25 cellular contexts compared by ENCODE assay signal in genomic region chr14:92356677-92357076, GRCh38. TPM values are rescaled to one million over a fixed set of nuclear protein-coding genes. Genes with fewer than 3 reads are reported as not detected.
DNase-seq lines count a peak whose midpoint lies in the region; ATAC-seq, FAIRE-seq and TF ChIP-seq lines count a peak whose summit lies in the region.
"Had no signal": no experiment of that assay in that cellular context is flagged by ENCODE, and none has a peak within 500 bp of the region (broad histone marks: within the 10 kb centered on the region; RNA-seq: fewer than 3 reads in every experiment).

No MANE protein-coding gene starts in this region.

- H4K20me1 ChIP-seq in HepG2 (ENCODE audit: insufficient read depth, low read length) (no peaks in the 10 kb centered on the region; the same call in 1 of the 2 replicates), OCI-LY3 (ENCODE audit: insufficient read depth, low read length) (no peaks in the 10 kb centered on the region)
- H4K20me1 ChIP-seq: BLaER1 had no signal

- DNase-seq in HepG2 (ENCODE audit: low spot score) (no peak), right lobe of liver (no peak), germinal center (ENCODE audit: low spot score) (peak; percentile 17), mesenteric fat pad (ENCODE audit: low spot score) (no peak), NCI-H1417 treated with DMSO at 0.1 percent for 48 hours (lab: John Stamatoyannopoulos, UW) (no peak), NCI-H1694 treated with DMSO at 0.1 percent for 48 hours (lab: John Stamatoyannopoulos, UW) (no peak)
- DNase-seq: Caco-2; CD4-positive, CD25-positive, alpha-beta regulatory T cell; CD8-positive, alpha-beta T cell; DMS153; DND-41; EL; GDM1; GOT3; HFFc6 had no signal

- H3K27me3 ChIP-seq in HepG2 (ENCODE audit: control insufficient read depth in 1 of 2, insufficient read depth in 2 of 2, low read length in 2 of 2): peaks cover 4 to 63% of the 10 kb centered on the region in 2 experiments; a peak in 4 of 5 replicates
- no peaks in the 10 kb centered on the region for H3K27me3 ChIP-seq in right lobe of liver
- no peaks in the 10 kb centered on the region for H3K27me3 ChIP-seq in OCI-LY3 (ENCODE audit: low read depth, low read length)
- H3K27me3 ChIP-seq: BLaER1 had no signal

- BruUV-seq in HepG2 (replicated peaks; lab: Mats Ljungman, UMichigan): no TSS peak

- WGBS in HepG2 (ENCODE audit: low lambda C conversion rate): no CpG with 5 or more reads among the region's 3 CpGs
- WGBS in right lobe of liver (ENCODE audit: insufficient coverage, low coverage, low lambda C conversion rate, missing lambda C conversion rate): 32% methylated on average over 3 of the region's 3 CpGs

- TF ChIP-seq CTCF in HepG2 (CRISPR knock-in tag; IDR thresholded peaks at IDR 0.05): no peak
- no peak for TF ChIP-seq CTCF in right lobe of liver (IDR thresholded peaks at IDR 0.05)
- no peak for TF ChIP-seq CTCF in OCI-LY3 (IDR thresholded peaks at IDR 0.05; ENCODE audit: low read depth, low read length)

- no peaks in the 10 kb centered on the region for H3K9me3 ChIP-seq in HepG2 (ENCODE audit: low read length)
- H3K9me3 ChIP-seq in right lobe of liver: no peaks in the 10 kb centered on the region
- H3K9me3 ChIP-seq in OCI-LY3 (ENCODE audit: insufficient read depth, low read length): no peaks in the 10 kb centered on the region
- H3K9me3 ChIP-seq: BLaER1, Caco-2, HAP-1 had no signal

- POLR2A ChIA-PET in HepG2 (lab: Yijun Ruan, JAX): no interaction called here

- H3K4me3 ChIP-seq in HepG2 (replicated peaks in 1 of 3; ENCODE audit: insufficient read depth in 1 of 3, low read depth in 2 of 3, low read length in 3 of 3) (no peak overlapping the region), right lobe of liver (no peak overlapping the region), OCI-LY3 (ENCODE audit: low read length) (no peak overlapping the region)
- H3K4me3 ChIP-seq: BLaER1, HAP-1 had no signal

- ATAC-seq in HepG2 (no peak), right lobe of liver (no peak)
- ATAC-seq: CD8-positive, alpha-beta T cell had no signal

- FAIRE-seq in HepG2 (lab: Jason Lieb, UNC): no peak
- FAIRE-seq: A204.1, GM12892, H54 had no signal

- TF ChIP-seq EP300 in HepG2 (IDR thresholded peaks at IDR 0.05; ENCODE audit: low read depth in 2 of 2, low read length in 2 of 2) (no peak), HepG2 (CRISPR knock-in tag; IDR thresholded peaks at IDR 0.05; ENCODE audit: borderline replicate concordance) (no peak)

- intact Hi-C loops in HepG2 (cut with micrococcal nuclease; ENCODE audit: unreplicated experiment): no loop called here
- intact Hi-C loops in right lobe of liver (cut with DNase I): no loop called here

- H3K79me2 ChIP-seq in HepG2 (ENCODE audit: insufficient read depth, low read length) (no peaks in the 10 kb centered on the region), OCI-LY3 (ENCODE audit: low read length) (no peaks in the 10 kb centered on the region)

- TF ChIP-seq POLR2A in HepG2 (IDR thresholded peaks at IDR 0.05; ENCODE audit: insufficient read depth in 1 of 2, low read depth in 2 of 2, low read length in 2 of 2) (no peak), right lobe of liver (IDR thresholded peaks at IDR 0.05) (no peak)

- H2AFZ ChIP-seq in HepG2 (ENCODE audit: low read length) (no peak overlapping the region), OCI-LY3 (ENCODE audit: low read depth, low read length) (peak overlapping the region; percentile 71; the same call in 1 of the 2 replicates)

- no peak overlapping the region for H3K4me2 ChIP-seq in HepG2 (ENCODE audit: low read depth, low read length)
- H3K4me2 ChIP-seq in OCI-LY3 (ENCODE audit: low read length): peak overlapping the region; percentile 48
- H3K4me2 ChIP-seq: BLaER1 had no signal

- CTCF ChIA-PET in HepG2 (lab: Yijun Ruan, JAX; ENCODE audit: low intra/inter-chr PET ratio, low total read pairs): no interaction called here

- no peak for TF ChIP-seq RAD21 in HepG2 (CRISPR knock-in tag; IDR thresholded peaks at IDR 0.05)

- H3K36me3 ChIP-seq in HepG2 (replicated peaks in 1 of 2; ENCODE audit: control insufficient read depth in 1 of 2, insufficient read depth in 2 of 2, low read length in 2 of 2) (no peaks in the 10 kb centered on the region), right lobe of liver (no peaks in the 10 kb centered on the region), OCI-LY3 (replicated peaks; ENCODE audit: low read depth, low read length) (no peaks in the 10 kb centered on the region)
- H3K36me3 ChIP-seq: BLaER1, HAP-1 had no signal

- in situ Hi-C loops in HepG2 (cut with HindIII; ENCODE audit: extremely low pct_ligation_motif_present, low pct_unique_long_range_greater_than_20kb): no loop called here

- H3K27ac ChIP-seq in HepG2 (ENCODE audit: extremely low read length, insufficient read depth, low read length) (no peak overlapping the region), right lobe of liver (no peak overlapping the region), OCI-LY3 (ENCODE audit: low read length) (peak overlapping the region; percentile 57)
- H3K27ac ChIP-seq: 22Rv1, BLaER1, C4-2B had no signal

- no peaks in the 10 kb centered on the region for H3K4me1 ChIP-seq in HepG2 (ENCODE audit: insufficient read depth, low read length)
- H3K4me1 ChIP-seq in right lobe of liver: no peaks in the 10 kb centered on the region
- peaks cover 60% of the 10 kb centered on the region for H3K4me1 ChIP-seq in OCI-LY3 (ENCODE audit: low read length)
- H3K4me1 ChIP-seq: BLaER1, Caco-2, HAP-1 had no signal

- H3K9ac ChIP-seq in HepG2 (ENCODE audit: insufficient read depth, low read depth, low read length) (no peak overlapping the region), OCI-LY3 (ENCODE audit: low read length) (peak overlapping the region; percentile 20; the same call in 1 of the 2 replicates)
- H3K9ac ChIP-seq: BLaER1 had no signal

TF ChIP-seq in HepG2, 621 proteins besides CTCF, POLR2A, EP300 and RAD21 (continues in another document):
- no peak for TF ChIP-seq RFX5 (IDR thresholded peaks at IDR 0.05; ENCODE audit: low read depth, low read length)
- TF ChIP-seq ISX (CRISPR knock-in tag; conservative IDR thresholded peaks at IDR 0.05): no peak
- TF ChIP-seq, protein P1, sequence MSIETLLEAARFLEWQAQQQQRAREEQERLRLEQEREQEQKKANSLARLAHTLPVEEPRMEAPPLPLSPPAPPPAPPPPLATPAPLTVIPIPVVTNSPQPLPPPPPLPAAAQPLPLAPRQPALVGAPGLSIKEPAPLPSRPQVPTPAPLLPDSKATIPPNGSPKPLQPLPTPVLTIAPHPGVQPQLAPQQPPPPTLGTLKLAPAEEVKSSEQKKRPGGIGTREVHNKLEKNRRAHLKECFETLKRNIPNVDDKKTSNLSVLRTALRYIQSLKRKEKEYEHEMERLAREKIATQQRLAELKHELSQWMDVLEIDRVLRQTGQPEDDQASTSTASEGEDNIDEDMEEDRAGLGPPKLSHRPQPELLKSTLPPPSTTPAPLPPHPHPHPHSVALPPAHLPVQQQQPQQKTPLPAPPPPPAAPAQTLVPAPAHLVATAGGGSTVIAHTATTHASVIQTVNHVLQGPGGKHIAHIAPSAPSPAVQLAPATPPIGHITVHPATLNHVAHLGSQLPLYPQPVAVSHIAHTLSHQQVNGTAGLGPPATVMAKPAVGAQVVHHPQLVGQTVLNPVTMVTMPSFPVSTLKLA (IDR thresholded peaks at IDR 0.05): peak; percentile 79

RNA-seq across cellular contexts. Expression of gene SLC24A4, which starts 33.7 kb away (rescaled TPM):
- total RNA-seq in HepG2 (2016; rRNA removed; fragmentation: Illumina TruSeq; extraction: Trizol): not detected in 2 replicates
- total RNA-seq in HepG2 (2016; cell fraction: cytosol; rRNA removed; fragmentation: Illumina TruSeq; extraction: Trizol; ENCODE audit: low read depth): not detected in 2 replicates
- total RNA-seq in HepG2 (2016; cell fraction: insoluble cytoplasmic fraction; rRNA removed; fragmentation: Illumina TruSeq; extraction: Trizol): not detected in 2 replicates
- total RNA-seq in HepG2 (2016; cell fraction: membrane; rRNA removed; fragmentation: Illumina TruSeq; extraction: Trizol): not detected in 2 replicates
- not detected in 2 replicates for total RNA-seq in HepG2 (2016; cell fraction: nucleus; rRNA removed; fragmentation: Illumina TruSeq; extraction: Trizol)
- not detected in 2 replicates for polyA plus RNA-seq in HepG2 (2011; rRNA removed)
- 0.01 TPM in 1 of 2 replicates, not detected in the other for polyA plus RNA-seq in HepG2 (2011; cell fraction: cytosol; rRNA removed)
- polyA plus RNA-seq in HepG2 (2011; cell fraction: nucleus; rRNA removed): 0.03 and 0.05 TPM in 2 replicates
- not detected in 2 replicates for polyA plus RNA-seq in HepG2 (2012)
- not detected in 2 replicates for polyA plus RNA-seq in HepG2 (2016; cell fraction: cytosol; fragmentation: Illumina TruSeq; extraction: Trizol; ENCODE audit: low read depth)
- polyA plus RNA-seq in HepG2 (2016; cell fraction: insoluble cytoplasmic fraction; fragmentation: Illumina TruSeq; extraction: Trizol; ENCODE audit: low read depth): not detected in 2 replicates
- polyA plus RNA-seq in HepG2 (2016; cell fraction: membrane; fragmentation: Illumina TruSeq; extraction: Trizol; ENCODE audit: low read depth): not detected in 2 replicates
- not detected in 2 replicates for polyA plus RNA-seq in HepG2 (2016; cell fraction: nucleus; fragmentation: Illumina TruSeq; extraction: Trizol; ENCODE audit: insufficient read depth, low read depth)
- not detected in 2 replicates for polyA minus RNA-seq in HepG2 (2011; rRNA and poly(A)+ RNA removed; ENCODE audit: low replicate concordance)
- not detected in 2 replicates for polyA minus RNA-seq in HepG2 (2011; cell fraction: cytosol; rRNA and poly(A)+ RNA removed)
- not detected in 2 replicates for polyA minus RNA-seq in HepG2 (2011; cell fraction: nucleus; rRNA and poly(A)+ RNA removed)
- under 1 TPM; 0.06 to 0.29 (median 0.21) TPM for total RNA-seq in right lobe of liver
- total RNA-seq in mesenteric fat pad: 0.77 TPM
- total RNA-seq: B cell; Caco-2; CD4-positive, CD25-positive, alpha-beta regulatory T cell; HFFc6 had no signal
- polyA plus RNA-seq: AG04450 had no signal
